ENCODE assay signal across 19 cellular contexts in genomic region chr9:112765281-112765680, GRCh38.
"Had no signal": no experiment of that assay in that cellular context is flagged by ENCODE, and none has a peak within 500 bp of the region (broad histone marks: within the 10 kb centered on the region; RNA-seq: fewer than 3 reads in every experiment).

No MANE protein-coding gene starts in this region.

- H3K4me1 ChIP-seq: gastrocnemius medialis, parathyroid adenoma, prostate gland had no signal

- H3K9me3 Mint-ChIP-seq: natural killer cell treated with Interleukin-12 subunit alpha and Interleukin-12 subunit beta and Interleukin-15 and Interleukin-18, amount 100 ng/mL, for 72 hours had no signal

- H3K4me3 ChIP-seq: gastrocnemius medialis, lung, prostate gland, spleen, testis, tibial nerve had no signal

- H3K9me3 ChIP-seq: gastrocnemius medialis, prostate gland, testis had no signal

- H3K27me3 Mint-ChIP-seq: stimulated activated memory B cell treated with anti-CD40 and anti-IgM and Interleukin-4, amounts not matched to agents 10 μg/mL and 1 μg/mL and 100 μg/mL, for 72 hours had no signal

- ATAC-seq: esophagus mucosa; gastrocnemius medialis; left ventricle myocardium superior; natural killer cell treated with Interleukin-12 subunit alpha and Interleukin-12 subunit beta and Interleukin-15 and Interleukin-18, amount 100 ng/mL, for 72 hours; stimulated activated memory B cell treated with anti-CD40 and anti-IgM and Interleukin-4, amounts not matched to agents 10 μg/mL and 1 μg/mL and 100 μg/mL, for 72 hours had no signal

- H3K27ac Mint-ChIP-seq: natural killer cell treated with Interleukin-12 subunit alpha and Interleukin-12 subunit beta and Interleukin-15 and Interleukin-18, amount 100 ng/mL, for 72 hours; stimulated activated memory B cell treated with anti-CD40 and anti-IgM and Interleukin-4, amounts not matched to agents 10 μg/mL and 1 μg/mL and 100 μg/mL, for 72 hours; stimulated activated naive CD8-positive, alpha-beta T cell treated with anti-CD3 and anti-CD28 coated beads, Interleukin-15, Interleukin-2, amounts not matched to agents 100 ng/mL and 50 ng/mL, for 24 hours had no signal

- DNase-seq: effector memory CD4-positive, alpha-beta T cell; gastrocnemius medialis; kidney; left ventricle myocardium superior; mesenchymal stem cell; midbrain; spleen; stimulated activated CD4-positive, alpha-beta T cell treated with anti-CD3 and anti-CD28 coated beads, Interleukin-15, amount 100 ng/mL, for 24 hours; stimulated activated CD4-positive, alpha-beta T cell treated with anti-CD3 and anti-CD28 coated beads, Interleukin-1b, Interleukin-23, amount 100 ng/mL, for 48 hours; stimulated activated CD4-positive, alpha-beta T cell treated with anti-CD3 and anti-CD28 coated beads, Interleukin-4, amount 100 ng/mL, for 24 hours had no signal

- H3K27me3 ChIP-seq: gastrocnemius medialis, spleen, testis, tibial nerve had no signal

- H3K36me3 ChIP-seq: gastrocnemius medialis, prostate gland, spleen had no signal

- H3K4me3 Mint-ChIP-seq: natural killer cell treated with Interleukin-12 subunit alpha and Interleukin-12 subunit beta and Interleukin-15 and Interleukin-18, amount 100 ng/mL, for 72 hours; stimulated activated memory B cell treated with anti-CD40 and anti-IgM and Interleukin-4, amounts not matched to agents 10 μg/mL and 1 μg/mL and 100 μg/mL, for 72 hours; stimulated activated naive CD8-positive, alpha-beta T cell treated with anti-CD3 and anti-CD28 coated beads, Interleukin-15, Interleukin-2, amounts not matched to agents 100 ng/mL and 50 ng/mL, for 24 hours had no signal
